In genomic region chr3:61829301-61830110, GRCh38 we compare ENCODE assay signal across 15 cellular contexts.
DNase-seq lines count a peak whose midpoint lies in the region; ATAC-seq and TF ChIP-seq lines count a peak whose summit lies in the region.
"Had no signal": no experiment of that assay in that cellular context is flagged by ENCODE, and none has a peak within 500 bp of the region (broad histone marks: within the 10 kb centered on the region; RNA-seq: fewer than 3 reads in every experiment).

No MANE protein-coding gene starts in this region.

- no peak overlapping the region for H3K4me3 ChIP-seq in heart left ventricle
- H3K4me3 ChIP-seq in osteoblast (ENCODE audit: insufficient read depth, low read length) = no peak overlapping the region
- H3K4me3 ChIP-seq in upper lobe of right lung = no peak overlapping the region
- H3K4me3 ChIP-seq: GM23248, SJSA1 had no signal

- DNase-seq in WTC11 (ENCODE audit: low spot score) = no peak
- DNase-seq in heart left ventricle = no peak
- peak; percentile 53 for DNase-seq in osteoblast (ENCODE audit: insufficient read length, low spot score, missing footprints)
- no peak for DNase-seq in upper lobe of right lung
- no peak for DNase-seq in activated naive CD4-positive, alpha-beta T cell treated with anti-CD3 and anti-CD28 coated beads, Interleukin-2, amount 10 ng/mL, durations not matched to agents 7 days and 5 days
- DNase-seq in KG1 (lab: John Stamatoyannopoulos, UW) = no peak
- DNase-seq: activated naive CD4-positive, alpha-beta T cell; mesendoderm had no signal

- H3K27me3 ChIP-seq in heart left ventricle = no peaks in the 10 kb centered on the region
- H3K27me3 ChIP-seq in osteoblast (ENCODE audit: insufficient read depth, low read length) = no peaks in the 10 kb centered on the region
- no peaks in the 10 kb centered on the region for H3K27me3 ChIP-seq in upper lobe of right lung
- H3K27me3 ChIP-seq: SJSA1 had no signal

- CTCF ChIA-PET in WTC11 (lab: Charles Lee) = no interaction called here
- CTCF ChIA-PET in activated naive CD4-positive, alpha-beta T cell treated with anti-CD3 and anti-CD28 coated beads, Interleukin-2, amount 10 ng/mL, durations not matched to agents 7 days and 5 days (lab: Charles Lee) = no interaction called here

- H3K9me3 ChIP-seq in heart left ventricle (no peaks in the 10 kb centered on the region), osteoblast (ENCODE audit: low read depth, low read length) (no peaks in the 10 kb centered on the region), upper lobe of right lung (no peaks in the 10 kb centered on the region)
- H3K9me3 ChIP-seq: SJSA1 had no signal

- peak overlapping the region; percentile 7; the same call in 1 of the 2 replicates for H3K4me3 Mint-ChIP-seq in WTC11
- H3K4me3 Mint-ChIP-seq in activated naive CD4-positive, alpha-beta T cell treated with anti-CD3 and anti-CD28 coated beads, Interleukin-2, amount 10 ng/mL, durations not matched to agents 7 days and 5 days = no peak overlapping the region
- H3K4me3 Mint-ChIP-seq: central memory CD8-positive, alpha-beta T cell had no signal

- H3K79me2 ChIP-seq in osteoblast (ENCODE audit: insufficient read depth, low read length) = peaks cover 20% of the 10 kb centered on the region

- H3K27ac ChIP-seq in heart left ventricle (peak overlapping the region in 11 of 12 donors; percentile 23 to 63 (median 50)), osteoblast (ENCODE audit: low read depth, low read length) (no peak overlapping the region), upper lobe of right lung (no peak overlapping the region)
- H3K27ac ChIP-seq: C4-2B, GM23248, HL-60, SJSA1 had no signal

- WGBS in heart left ventricle, 4 donors = 28 to 47% (median 32%) methylated on average over 11 of the region's 11 CpGs

- POLR2A ChIA-PET in WTC11 (lab: Charles Lee) = no interaction called here

- H3K4me1 ChIP-seq in heart left ventricle (peaks cover 9 to 66% (median 34%) of the 10 kb centered on the region in 12 donors), osteoblast (ENCODE audit: insufficient read depth, low read length) (peaks cover 25% of the 10 kb centered on the region), upper lobe of right lung (peaks cover 9% of the 10 kb centered on the region)
- H3K4me1 ChIP-seq: SJSA1 had no signal

- H3K9me3 Mint-ChIP-seq in WTC11 = no peaks in the 10 kb centered on the region
- no peaks in the 10 kb centered on the region for H3K9me3 Mint-ChIP-seq in activated naive CD4-positive, alpha-beta T cell treated with anti-CD3 and anti-CD28 coated beads, Interleukin-2, amount 10 ng/mL, durations not matched to agents 7 days and 5 days

- no peaks in the 10 kb centered on the region for H3K27me3 Mint-ChIP-seq in WTC11 (ENCODE audit: low read depth)
- no peaks in the 10 kb centered on the region for H3K27me3 Mint-ChIP-seq in activated naive CD4-positive, alpha-beta T cell treated with anti-CD3 and anti-CD28 coated beads, Interleukin-2, amount 10 ng/mL, durations not matched to agents 7 days and 5 days
- H3K27me3 Mint-ChIP-seq: central memory CD8-positive, alpha-beta T cell had no signal

- H3K4me1 Mint-ChIP-seq in WTC11 = peaks cover 66% of the 10 kb centered on the region
- no peaks in the 10 kb centered on the region for H3K4me1 Mint-ChIP-seq in activated naive CD4-positive, alpha-beta T cell treated with anti-CD3 and anti-CD28 coated beads, Interleukin-2, amount 10 ng/mL, durations not matched to agents 7 days and 5 days
- H3K4me1 Mint-ChIP-seq: central memory CD8-positive, alpha-beta T cell had no signal

- TF ChIP-seq POLR2A in heart left ventricle (IDR thresholded peaks at IDR 0.05) = no peak

- no peak for TF ChIP-seq CTCF in WTC11 (IDR thresholded peaks at IDR 0.05)
- TF ChIP-seq CTCF in heart left ventricle (IDR thresholded peaks at IDR 0.05) = no peak
- no peak for TF ChIP-seq CTCF in osteoblast (IDR thresholded peaks at IDR 0.05; ENCODE audit: extremely low read depth, low read depth, low read length)
- no peak for TF ChIP-seq CTCF in upper lobe of right lung (IDR thresholded peaks at IDR 0.05)

- ATAC-seq in WTC11 = peak; percentile 68
- peak; percentile 28 to 65 (median 56) for ATAC-seq in heart left ventricle
- peak; percentile 45 for ATAC-seq in upper lobe of right lung
- no peak for ATAC-seq in HG02885 (IDR thresholded peaks at IDR 0.05; ENCODE audit: poor library complexity, unreplicated experiment)
- ATAC-seq: esophagus mucosa had no signal

- H3K4me2 ChIP-seq in osteoblast (ENCODE audit: insufficient read depth, low read length) = no peak overlapping the region

- peak overlapping the region; percentile 33 for H3K27ac Mint-ChIP-seq in WTC11
- H3K27ac Mint-ChIP-seq in activated naive CD4-positive, alpha-beta T cell treated with anti-CD3 and anti-CD28 coated beads, Interleukin-2, amount 10 ng/mL, durations not matched to agents 7 days and 5 days = no peak overlapping the region

- H2AFZ ChIP-seq in osteoblast (ENCODE audit: low read length) = no peak overlapping the region
- H2AFZ ChIP-seq: GM23248 had no signal

- H3K36me3 Mint-ChIP-seq in WTC11 = no peaks in the 10 kb centered on the region
- H3K36me3 Mint-ChIP-seq in activated naive CD4-positive, alpha-beta T cell treated with anti-CD3 and anti-CD28 coated beads, Interleukin-2, amount 10 ng/mL, durations not matched to agents 7 days and 5 days = no peaks in the 10 kb centered on the region

- H3K36me3 ChIP-seq in heart left ventricle (no peaks in the 10 kb centered on the region), osteoblast (ENCODE audit: insufficient read depth, low read length) (no peaks in the 10 kb centered on the region), upper lobe of right lung (no peaks in the 10 kb centered on the region)
- H3K36me3 ChIP-seq: SJSA1 had no signal

- H4K20me1 ChIP-seq in osteoblast (ENCODE audit: insufficient read depth, low read length) = no peaks in the 10 kb centered on the region

- intact Hi-C loops in heart left ventricle (cut with DNase I) (no loop called here), upper lobe of right lung (cut with DNase I) (no loop called here)

TF ChIP-seq in WTC11, 78 proteins besides CTCF, POLR2A, EP300 and RAD21 (continues in another document):
- TF ChIP-seq CBFB (CRISPR knock-in tag; IDR thresholded peaks at IDR 0.05; ENCODE audit: low read depth) (no peak), PRDM15 (CRISPR knock-in tag; IDR thresholded peaks at IDR 0.05) (no peak), IRF2 (CRISPR knock-in tag; IDR thresholded peaks at IDR 0.05; ENCODE audit: borderline replicate concordance, low read depth) (no peak), NFE2L1 (CRISPR knock-in tag; IDR thresholded peaks at IDR 0.05) (no peak), ZNF512 (CRISPR knock-in tag; IDR thresholded peaks at IDR 0.05; ENCODE audit: borderline replicate concordance) (no peak), PRRX2 (CRISPR knock-in tag; IDR thresholded peaks at IDR 0.05) (no peak), ZNF138 (CRISPR knock-in tag; conservative IDR thresholded peaks at IDR 0.05) (no peak), MYBL2 (CRISPR knock-in tag; IDR thresholded peaks at IDR 0.05) (no peak), TEAD1 (CRISPR knock-in tag; IDR thresholded peaks at IDR 0.05) (no peak), NR1H2 (CRISPR knock-in tag; IDR thresholded peaks at IDR 0.05) (no peak), MXD4 (CRISPR knock-in tag; IDR thresholded peaks at IDR 0.05; ENCODE audit: borderline replicate concordance) (no peak)

Comparison
In these comparisons a context has a peak if more than half of its experiments do, and no peak if none do; other contexts are left out.
1. H3K27ac ChIP-seq: peak in heart left ventricle (11 of 12); none in osteoblast (single experiment) and upper lobe of right lung (single experiment).